8 cellular contexts compared by ENCODE assay signal in genomic region chr7:26172048-26172447, GRCh38.
"Had no signal": no experiment of that assay in that cellular context is flagged by ENCODE, and none has a peak within 500 bp of the region (broad histone marks: within the 10 kb centered on the region; RNA-seq: fewer than 3 reads in every experiment).

No MANE protein-coding gene starts in this region.

- ATAC-seq: GM23338 had no signal

- H3K4me2 ChIP-seq: GM23338 had no signal

- H3K4me3 Mint-ChIP-seq: GM23338, H9, IgD-negative memory B cell had no signal

- H3K9me3 Mint-ChIP-seq: IgD-negative memory B cell had no signal

- H3K27me3 Mint-ChIP-seq: IgD-negative memory B cell had no signal

- DNase-seq: H9, HCEC 1CT, KG1 had no signal

- H3K27ac Mint-ChIP-seq: GM23338, H9, IgD-negative memory B cell had no signal

- H2AFZ ChIP-seq: GM23338 had no signal

- H3K4me3 ChIP-seq: GM23338 had no signal

- FAIRE-seq: H1, H54 had no signal

- H3K27ac ChIP-seq: HL-60 had no signal
